In genomic region chr17:59488805-59489204, GRCh38 we compare ENCODE assay signal across 32 cellular contexts.
"Had no signal": no experiment of that assay in that cellular context is flagged by ENCODE, and none has a peak within 500 bp of the region (broad histone marks: within the 10 kb centered on the region; RNA-seq: fewer than 3 reads in every experiment).

No MANE protein-coding gene starts in this region.

- H3K9me3 ChIP-seq: Peyer's patch had no signal

- H3K4me1 ChIP-seq: Peyer's patch had no signal

- DNase-seq: activated CD4-positive, alpha-beta T cell treated with anti-CD3 and anti-CD28 coated beads for 1 hour; activated CD4-positive, alpha-beta T cell treated with anti-CD3 and anti-CD28 coated beads, Interleukin-2, amount 10 ng/mL, durations not matched to agents 24 days and 14 days; activated CD4-positive, alpha-beta T cell treated with anti-CD3 and anti-CD28 coated beads, Interleukin-2, amount 50 U/mL, for 4 hours; activated CD4-positive, CD25-positive, alpha-beta regulatory T cell; activated CD8-positive, alpha-beta T cell treated with anti-CD3 and anti-CD28 coated beads for 36 hours; activated naive CD4-positive, alpha-beta T cell treated with anti-CD3 and anti-CD28 coated beads, Interleukin-2, amount 10 ng/mL, durations not matched to agents 7 days and 5 days; activated T-cell treated with anti-CD3 and anti-CD28 coated beads for 4 hours; activated T-cell treated with anti-CD3 and anti-CD28 coated beads, Interleukin-2, amount 50 U/mL, for 4 hours; amniotic stem cell; aorta; brain microvascular endothelial cell; Kasumi-1; KG1; MM.1S; MV-4-11; NCI-H1092 treated with DMSO at 0.1 percent for 48 hours; NCI-H1417 treated with DMSO at 0.1 percent for 48 hours; NCI-H187 treated with DMSO at 0.1 percent for 48 hours; NCI-H2081; NCI-H226; NCI-H446 treated with DMSO at 0.1 percent for 48 hours; NCI-H524; NCI-H69; NK-92 treated with Interleukin-12 subunit alpha and Interleukin-12 subunit beta, amount 100 ng/mL, for 24 hours; PC-3; Peyer's patch; RPMI8226; SW 1271; T-helper 1 cell; T-helper 2 cell; T1000; WERI-Rb-1 had no signal

- H3K36me3 ChIP-seq: brain microvascular endothelial cell, Peyer's patch, WERI-Rb-1 had no signal

- ATAC-seq: activated CD8-positive, alpha-beta T cell treated with anti-CD3 and anti-CD28 coated beads for 36 hours; activated T-cell treated with anti-CD3 and anti-CD28 coated beads, Interleukin-2, amount 50 U/mL, for 4 hours; PC-3 had no signal

- H3K27ac ChIP-seq: brain microvascular endothelial cell, Peyer's patch, WERI-Rb-1 had no signal

- H3K4me3 ChIP-seq: Peyer's patch had no signal

- H3K27me3 ChIP-seq: brain microvascular endothelial cell, Peyer's patch had no signal
